ENCODE assay signal across 8 cellular contexts in genomic region chr3:156183396-156183795, GRCh38.
"Had no signal": no experiment of that assay in that cellular context is flagged by ENCODE, and none has a peak within 500 bp of the region (broad histone marks: within the 10 kb centered on the region; RNA-seq: fewer than 3 reads in every experiment).

No MANE protein-coding gene starts in this region.

- H3K4me3 ChIP-seq: GM23248, HAP-1 had no signal

- H3K36me3 ChIP-seq: HAP-1 had no signal

- H3K4me1 ChIP-seq: HAP-1 had no signal

- H3K27ac ChIP-seq: GM23248, HL-60 had no signal

- H3K9ac ChIP-seq: GM23248 had no signal

- H3K9me3 ChIP-seq: HAP-1 had no signal

- FAIRE-seq: HepG2 had no signal

- H2AFZ ChIP-seq: GM23248 had no signal

- DNase-seq: GM23248, GOT3, H7, HFFc6, KBM-7 had no signal
